8 cellular contexts compared by ENCODE assay signal in genomic region chr20:43666376-43667328, GRCh38. TPM values are rescaled to one million over a fixed set of nuclear protein-coding genes. Genes with fewer than 3 reads are reported as not detected.
DNase-seq lines count a peak whose midpoint lies in the region; ATAC-seq and TF ChIP-seq lines count a peak whose summit lies in the region.

MYBL2 (plus strand) TSS chr20:43667114; CDS start chr20:43667284, 170 bp downstream.

- intact Hi-C loops in activated T-helper 2 cell treated with anti-CD3 and anti-CD28 coated beads, Interferon-gamma antibody, Interleukin-2, Interleukin-4, amounts not matched to agents 10 μg/mL and 5 μg/mL and 100 μg/mL, durations not matched to agents 14 hours and 24 hours and 36 hours (cut with micrococcal nuclease): no loop called here
- intact Hi-C loops in psoas muscle (cut with DNase I): no loop called here

- H3K4me1 Mint-ChIP-seq in activated T-helper 2 cell treated with anti-CD3 and anti-CD28 coated beads, Interferon-gamma antibody, Interleukin-2, Interleukin-4, amounts not matched to agents 10 μg/mL and 5 μg/mL and 100 μg/mL, durations not matched to agents 14 hours and 24 hours and 36 hours (ENCODE audit: low read depth): peaks cover 6% of the 10 kb centered on the region

- 9 to 33% methylated on average over 10 to 27 of the region's 90 CpGs for WGBS in gastroesophageal sphincter (ENCODE audit: low coverage in 1 of 2), 2 donors
- 11 to 22% (median 18%) methylated on average over 36 to 90 of the region's 90 CpGs for WGBS in psoas muscle, 3 donors

- peak within 1 kb of the TSS; percentile 80 for H2AFZ ChIP-seq in DND-41 (ENCODE audit: low read depth, low read length)

- TF ChIP-seq POLR2A in gastroesophageal sphincter (IDR thresholded peaks at IDR 0.05): no peak

- peak within 1 kb of the TSS; percentile 80 for H3K4me3 Mint-ChIP-seq in activated T-helper 2 cell treated with anti-CD3 and anti-CD28 coated beads, Interferon-gamma antibody, Interleukin-2, Interleukin-4, amounts not matched to agents 10 μg/mL and 5 μg/mL and 100 μg/mL, durations not matched to agents 14 hours and 24 hours and 36 hours (ENCODE audit: low read depth)

- H3K27ac ChIP-seq in DND-41 (ENCODE audit: low read length) (peak within 1 kb of the TSS; percentile 92), RWPE1 (peak within 1 kb of the TSS; percentile 57), gastroesophageal sphincter (no peak within 1 kb of the TSS), psoas muscle (no peak within 1 kb of the TSS)

- H3K9ac ChIP-seq in DND-41 (ENCODE audit: low read depth, low read length): peak within 1 kb of the TSS; percentile 88

- ATAC-seq in DND-41 (ENCODE audit: insufficient read depth, low read depth) (peak; percentile 75), GM21515 (IDR thresholded peaks at IDR 0.05; ENCODE audit: unreplicated experiment) (peak; percentile 79), gastroesophageal sphincter (peak; percentile 41), psoas muscle (peak in 3 of 4 donors; percentile 53 to 57 (median 56))

- H3K36me3 ChIP-seq in DND-41 (ENCODE audit: insufficient read depth, low read length) (peaks cover 32% of the 10 kb centered on the region), gastroesophageal sphincter (no peaks in the 10 kb centered on the region), psoas muscle (ENCODE audit: insufficient read depth in 1 of 2, low read depth in 1 of 2) (no peaks in the 10 kb centered on the region)

- H3K9me3 Mint-ChIP-seq in activated T-helper 2 cell treated with anti-CD3 and anti-CD28 coated beads, Interferon-gamma antibody, Interleukin-2, Interleukin-4, amounts not matched to agents 10 μg/mL and 5 μg/mL and 100 μg/mL, durations not matched to agents 14 hours and 24 hours and 36 hours: no peaks in the 10 kb centered on the region

- TF ChIP-seq CTCF in DND-41 (IDR thresholded peaks at IDR 0.05; ENCODE audit: borderline replicate concordance, extremely low read depth, low read length, poor library complexity, severe bottlenecking): no peak
- TF ChIP-seq CTCF in RWPE1 (conservative IDR thresholded peaks at IDR 0.05; ENCODE audit: low read depth): no peak
- TF ChIP-seq CTCF in gastroesophageal sphincter (IDR thresholded peaks at IDR 0.05): no peak
- no peak for TF ChIP-seq CTCF in psoas muscle (IDR thresholded peaks at IDR 0.05)

- no peaks in the 10 kb centered on the region for H3K27me3 ChIP-seq in DND-41 (ENCODE audit: insufficient read depth, low read length, poor library complexity)
- peaks cover 82% of the 10 kb centered on the region for H3K27me3 ChIP-seq in gastroesophageal sphincter
- H3K27me3 ChIP-seq in psoas muscle (ENCODE audit: insufficient read depth in 3 of 3, low read length in 2 of 3): peaks cover 5 to 62% (median 28%) of the 10 kb centered on the region in 3 donors

- H3K4me1 ChIP-seq in DND-41 (ENCODE audit: insufficient read depth, low read length) (peaks cover 39% of the 10 kb centered on the region), gastroesophageal sphincter (peaks cover 2 to 16% (median 6%) of the 10 kb centered on the region in 3 donors), psoas muscle (no peaks in the 10 kb centered on the region)

- POLR2A ChIA-PET in RWPE1 (lab: Yijun Ruan, JAX; ENCODE audit: low non-redundant PET): interaction anchor here (0.6 kb wide), 2 partner anchors 76 to 78 kb away, joined by 3 to 4 read pairs; partner anchors contain the start of gene IFT52

- no peaks in the 10 kb centered on the region for H3K9me3 ChIP-seq in DND-41 (ENCODE audit: insufficient read depth, low read length, severe bottlenecking)
- H3K9me3 ChIP-seq in gastroesophageal sphincter: no peaks in the 10 kb centered on the region
- H3K9me3 ChIP-seq in psoas muscle: no peaks in the 10 kb centered on the region

- CTCF ChIA-PET in RWPE1 (lab: Yijun Ruan, JAX): interaction anchor here (0.6 kb wide), 2 partner anchors 226 to 423 kb away, joined by 5 to 7 read pairs; no protein-coding TSS in a partner anchor

- H3K36me3 Mint-ChIP-seq in activated T-helper 2 cell treated with anti-CD3 and anti-CD28 coated beads, Interferon-gamma antibody, Interleukin-2, Interleukin-4, amounts not matched to agents 10 μg/mL and 5 μg/mL and 100 μg/mL, durations not matched to agents 14 hours and 24 hours and 36 hours (ENCODE audit: low read depth): peaks cover 3% of the 10 kb centered on the region

- H3K27me3 Mint-ChIP-seq in activated T-helper 2 cell treated with anti-CD3 and anti-CD28 coated beads, Interferon-gamma antibody, Interleukin-2, Interleukin-4, amounts not matched to agents 10 μg/mL and 5 μg/mL and 100 μg/mL, durations not matched to agents 14 hours and 24 hours and 36 hours (ENCODE audit: low read depth): peaks cover 3% of the 10 kb centered on the region

- H4K20me1 ChIP-seq in DND-41 (ENCODE audit: insufficient read depth, low read length): peaks cover 34% of the 10 kb centered on the region

- H3K79me2 ChIP-seq in DND-41 (ENCODE audit: insufficient read depth, low read length): peaks cover 52% of the 10 kb centered on the region

- peak within 1 kb of the TSS; percentile 88 for H3K4me2 ChIP-seq in DND-41 (ENCODE audit: insufficient read depth, low read length)

- H3K27ac Mint-ChIP-seq in activated T-helper 2 cell treated with anti-CD3 and anti-CD28 coated beads, Interferon-gamma antibody, Interleukin-2, Interleukin-4, amounts not matched to agents 10 μg/mL and 5 μg/mL and 100 μg/mL, durations not matched to agents 14 hours and 24 hours and 36 hours: peak within 1 kb of the TSS; percentile 68

- H3K4me3 ChIP-seq in DND-41 (ENCODE audit: low read depth in 1 of 2, low read length in 2 of 2) (peak within 1 kb of the TSS; percentile 70 to 91), gastroesophageal sphincter (peak within 1 kb of the TSS in 1 of 2 donors; percentile 38), psoas muscle (peak within 1 kb of the TSS; percentile 43)

- DNase-seq in DND-41: peak; percentile 82
- peak; percentile 79 for DNase-seq in HuH-7 (ENCODE audit: low spot score)
- peak; percentile 87 for DNase-seq in RWPE1 (ENCODE audit: low spot score)
- peak; percentile 72 for DNase-seq in activated T-helper 2 cell treated with anti-CD3 and anti-CD28 coated beads, Interferon-gamma antibody, Interleukin-2, Interleukin-4, amounts not matched to agents 10 μg/mL and 5 μg/mL and 100 μg/mL, durations not matched to agents 14 hours and 24 hours and 36 hours (ENCODE audit: low spot score)
- peak; percentile 22 to 55 for DNase-seq in psoas muscle
- no peak for DNase-seq in NCI-H187 treated with DMSO at 0.1 percent for 48 hours (lab: John Stamatoyannopoulos, UW)

- TF ChIP-seq EP300 in gastroesophageal sphincter (IDR thresholded peaks at IDR 0.05): no peak

RNA-seq across cellular contexts. Expression of gene MYBL2, which starts in this region (rescaled TPM):
- 85.4 and 88.6 TPM in 2 replicates for total RNA-seq in activated T-helper 2 cell treated with anti-CD3 and anti-CD28 coated beads, Interferon-gamma antibody, Interleukin-2, Interleukin-4, amounts not matched to agents 10 μg/mL and 5 μg/mL and 100 μg/mL, durations not matched to agents 14 hours and 24 hours and 36 hours
- total RNA-seq in gastroesophageal sphincter (under 1 TPM in 1 of 4 donors, not detected in 3; 0.20 TPM), psoas muscle (under 1 TPM in 1 of 4 donors, not detected in 3; 0.17 TPM)
- under 1 TPM in 2 of 3 donors, not detected in 1; 0.05 to 0.10 TPM for polyA plus RNA-seq in psoas muscle

Comparison
In these comparisons a context has a peak if more than half of its experiments do, and no peak if none do; other contexts are left out.
1. RNA of gene MYBL2 (total RNA-seq): 85.4 to 88.6 TPM in activated T-helper 2 cell treated with anti-CD3 and anti-CD28 coated beads, Interferon-gamma antibody, Interleukin-2, Interleukin-4, amounts not matched to agents 10 μg/mL and 5 μg/mL and 100 μg/mL, durations not matched to agents 14 hours and 24 hours and 36 hours; 0.17 TPM in psoas muscle and 0.20 TPM in gastroesophageal sphincter; every median in the first group is over 10 times any median in the second.
2. Peak in ATAC-seq in gastroesophageal sphincter; RNA of the gene not detected or under 1 TPM.
3. Peak in DNase-seq, ATAC-seq and H3K4me3 ChIP-seq in psoas muscle; RNA of the gene not detected or under 1 TPM.
4. H3K27ac ChIP-seq: peak in DND-41 (single experiment) and RWPE1 (single experiment); none in gastroesophageal sphincter (0 of 4) and psoas muscle (single experiment).
5. Peak in every context shown above with its lines, with median percentiles within 50 percentile points of each other: ATAC-seq.